In the genomic region with DNA sequence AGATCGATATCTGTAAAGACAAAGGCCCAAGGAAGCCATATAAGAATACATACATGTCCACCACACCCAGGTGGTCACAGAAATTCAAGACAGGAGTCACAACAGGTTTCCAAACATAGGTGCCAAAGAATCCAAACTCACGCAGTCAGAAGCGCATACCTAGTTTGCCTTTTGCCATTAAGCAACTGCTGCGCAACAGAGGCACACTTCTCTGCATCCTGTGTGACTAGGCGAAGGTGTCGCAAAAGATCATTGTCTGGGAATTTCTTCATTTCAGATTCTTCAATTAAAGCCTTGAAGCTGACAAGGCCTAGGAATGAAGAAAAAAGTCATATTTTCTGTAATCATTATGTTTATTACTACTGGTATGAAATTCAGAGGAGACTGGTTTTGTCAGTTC, we compare ENCODE assay signal across 36 cellular contexts. TPM values are rescaled to one million over a fixed set of nuclear protein-coding genes. Genes with fewer than 3 reads are reported as not detected.
"Had no signal": no experiment of that assay in that cellular context is flagged by ENCODE, and none has a peak within 500 bp of the region (broad histone marks: within the 10 kb centered on the region; RNA-seq: fewer than 3 reads in every experiment).

No MANE protein-coding gene starts in this region.

- H3K79me2 ChIP-seq: parathyroid adenoma had no signal

- H3K27ac ChIP-seq: ovary, parathyroid adenoma, prostate gland, right atrium auricular region, skin epidermis, spleen, suprapubic skin, testis, tibial artery, transverse colon, upper lobe of left lung, vagina had no signal

- H3K4me2 ChIP-seq: smooth muscle cell had no signal

- H3K4me1 ChIP-seq: parathyroid adenoma, prostate gland, right atrium auricular region, spleen, suprapubic skin, testis, tibial artery, transverse colon, upper lobe of left lung, vagina had no signal

- H3K9ac ChIP-seq: parathyroid adenoma had no signal

- H3K9me3 ChIP-seq: ovary, prostate gland, right atrium auricular region, suprapubic skin, testis, tibial artery, transverse colon, upper lobe of left lung, vagina had no signal

- H3K9me3 Mint-ChIP-seq: stimulated activated naive CD8-positive, alpha-beta T cell treated with anti-CD3 and anti-CD28 coated beads, Interleukin-15, amount 100 ng/mL, for 72 hours had no signal

- H3K4me3 ChIP-seq: ovary, prostate gland, right atrium auricular region, skin epidermis, smooth muscle cell, spleen, suprapubic skin, testis, tibial artery, transverse colon, upper lobe of left lung, vagina had no signal

- H3K27me3 ChIP-seq: ovary, right atrium auricular region, spleen, suprapubic skin, testis, tibial artery, transverse colon, upper lobe of left lung, vagina had no signal

- H2AFZ ChIP-seq: parathyroid adenoma had no signal

- ATAC-seq: naive thymus-derived CD8-positive, alpha-beta T cell; natural killer cell treated with Interleukin-12 subunit alpha and Interleukin-12 subunit beta and Interleukin-15 and Interleukin-18, amount 100 ng/mL, for 72 hours; sciatic nerve; stimulated activated memory B cell treated with anti-CD40 and anti-IgM and Interleukin-4, amounts not matched to agents 10 μg/mL and 1 μg/mL and 100 μg/mL, for 72 hours; stimulated activated naive CD8-positive, alpha-beta T cell treated with anti-CD3 and anti-CD28 coated beads, Interleukin-15, amount 100 ng/mL, for 72 hours; stimulated activated naive CD8-positive, alpha-beta T cell treated with anti-CD3 and anti-CD28 coated beads, Interleukin-15, Interleukin-2, amounts not matched to agents 100 U/mL and 50 U/mL, for 24 hours had no signal

- DNase-seq: naive B cell; naive thymus-derived CD8-positive, alpha-beta T cell; nephron progenitor cell; occipital lobe; ovary; posterior cingulate gyrus; retina; spleen; stimulated activated CD4-positive, alpha-beta T cell treated with anti-CD3 and anti-CD28 coated beads, Interleukin-12 subunit alpha, Interleukin-12 subunit beta, amount 100 ng/mL, for 4 hours; stimulated activated CD4-positive, alpha-beta T cell treated with anti-CD3 and anti-CD28 coated beads, Interleukin-1b, Interleukin-23, amount 100 ng/mL, for 48 hours; stimulated activated CD4-positive, alpha-beta T cell treated with anti-CD3 and anti-CD28 coated beads, Interleukin-4, amount 100 ng/mL, for 1 hour; stimulated activated CD4-positive, alpha-beta T cell treated with anti-CD3 and anti-CD28 coated beads, Interleukin-4, amount 100 ng/mL, for 4 hours; stimulated activated CD8-positive, alpha-beta memory T cell treated with anti-CD3 and anti-CD28 coated beads, Interleukin-4, amount 100 ng/mL, for 48 hours; stimulated activated naive CD4-positive, alpha-beta T cell; stimulated activated naive CD8-positive, alpha-beta T cell treated with anti-CD3 and anti-CD28 coated beads, Interleukin-15, amount 100 ng/mL, for 72 hours; stimulated activated naive CD8-positive, alpha-beta T cell treated with anti-CD3 and anti-CD28 coated beads, Interleukin-15, Interleukin-2, amounts not matched to agents 100 U/mL and 50 U/mL, for 24 hours; substantia nigra; testis; tibial artery; transverse colon; upper lobe of left lung had no signal

- H3K27me3 Mint-ChIP-seq: naive B cell; naive thymus-derived CD8-positive, alpha-beta T cell; natural killer cell treated with Interleukin-12 subunit alpha and Interleukin-12 subunit beta and Interleukin-15 and Interleukin-18, amount 100 ng/mL, for 72 hours; stimulated activated memory B cell treated with anti-CD40 and anti-IgM and Interleukin-4, amounts not matched to agents 10 μg/mL and 1 μg/mL and 100 μg/mL, for 72 hours; stimulated activated naive CD8-positive, alpha-beta T cell treated with anti-CD3 and anti-CD28 coated beads, Interleukin-15, amount 100 ng/mL, for 72 hours had no signal

- FAIRE-seq: urothelium cell line had no signal

- H3K27ac Mint-ChIP-seq: naive thymus-derived CD8-positive, alpha-beta T cell; natural killer cell treated with Interleukin-12 subunit alpha and Interleukin-12 subunit beta and Interleukin-15 and Interleukin-18, amount 100 ng/mL, for 72 hours; nephron progenitor cell; stimulated activated memory B cell treated with anti-CD40 and anti-IgM and Interleukin-4, amounts not matched to agents 10 μg/mL and 1 μg/mL and 100 μg/mL, for 72 hours; stimulated activated naive CD8-positive, alpha-beta T cell treated with anti-CD3 and anti-CD28 coated beads, Interleukin-15, amount 100 ng/mL, for 72 hours had no signal

- H3K4me3 Mint-ChIP-seq: naive B cell; naive thymus-derived CD8-positive, alpha-beta T cell; natural killer cell treated with Interleukin-12 subunit alpha and Interleukin-12 subunit beta and Interleukin-15 and Interleukin-18, amount 100 ng/mL, for 72 hours; nephron progenitor cell; neural crest cell; stimulated activated memory B cell treated with anti-CD40 and anti-IgM and Interleukin-4, amounts not matched to agents 10 μg/mL and 1 μg/mL and 100 μg/mL, for 72 hours; stimulated activated naive CD8-positive, alpha-beta T cell treated with anti-CD3 and anti-CD28 coated beads, Interleukin-15, amount 100 ng/mL, for 72 hours had no signal

- H3K36me3 ChIP-seq: ovary had no signal

- H3K4me1 Mint-ChIP-seq: naive B cell; naive thymus-derived CD8-positive, alpha-beta T cell; nephron progenitor cell; neural crest cell; stimulated activated memory B cell treated with anti-CD40 and anti-IgM and Interleukin-4, amounts not matched to agents 10 μg/mL and 1 μg/mL and 100 μg/mL, for 72 hours; stimulated activated naive CD8-positive, alpha-beta T cell treated with anti-CD3 and anti-CD28 coated beads, Interleukin-15, amount 100 ng/mL, for 72 hours had no signal

RNA-seq across cellular contexts. Expression of gene SYT2, which starts 32.2 kb away (rescaled TPM):
- total RNA-seq: naive thymus-derived CD8-positive, alpha-beta T cell; natural killer cell treated with Interleukin-12 subunit alpha and Interleukin-12 subunit beta and Interleukin-15 and Interleukin-18, amount 100 ng/mL, for 72 hours; osteoblast; pulmonary artery endothelial cell; right atrium auricular region; sciatic nerve; smooth muscle cell; ureter; vagina had no signal
- polyA plus RNA-seq: smooth muscle cell had no signal
